In the genomic region with DNA sequence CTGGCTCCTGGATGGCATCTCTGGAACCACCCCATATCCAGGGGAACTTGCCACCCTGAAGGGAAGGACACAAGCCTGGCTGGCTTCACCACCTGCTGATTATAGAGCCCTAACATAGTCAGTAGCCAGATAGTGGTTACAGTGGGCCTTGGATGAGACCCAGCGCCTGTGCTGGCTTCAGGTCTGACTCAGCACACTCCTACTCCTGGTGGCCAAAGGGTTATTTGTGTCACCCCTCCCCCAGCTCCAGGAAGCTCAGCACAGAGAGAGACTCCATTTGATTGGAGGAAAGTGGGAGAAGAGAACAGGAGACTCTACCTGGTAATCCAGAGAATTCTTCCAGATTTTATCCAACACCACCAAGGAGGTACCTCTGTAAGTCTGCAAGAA, we compare ENCODE assay signal across 9 cellular contexts. TPM values are rescaled to one million over a fixed set of nuclear protein-coding genes. Genes with fewer than 3 reads are reported as not detected.
DNase-seq lines count a peak whose midpoint lies in the region; ATAC-seq and TF ChIP-seq lines count a peak whose summit lies in the region.
"Had no signal": no experiment of that assay in that cellular context is flagged by ENCODE, and none has a peak within 500 bp of the region (broad histone marks: within the 10 kb centered on the region; RNA-seq: fewer than 3 reads in every experiment).

No MANE protein-coding gene starts in this region.

- ATAC-seq in activated T-cell treated with anti-CD3 and anti-CD28 coated beads, Interleukin-2, amount 50 U/mL, for 72 hours (replicated peaks in 1 of 2): peak; percentile 58 to 78
- peak; percentile 82 for ATAC-seq in HG03066 (IDR thresholded peaks at IDR 0.05; ENCODE audit: low read depth, unreplicated experiment)

- no peak overlapping the region for H3K4me3 Mint-ChIP-seq in activated T-cell treated with anti-CD3 and anti-CD28 coated beads, Interleukin-2, amount 50 U/mL, for 72 hours
- H3K4me3 Mint-ChIP-seq: B cell had no signal

- WGBS in suprapubic skin: 100% methylated on average over 1 of the region's 1 CpG

- H3K36me3 Mint-ChIP-seq in activated T-cell treated with anti-CD3 and anti-CD28 coated beads, Interleukin-2, amount 50 U/mL, for 72 hours (ENCODE audit: insufficient read depth in 2 of 2): peaks cover 26 to 35% of the 10 kb centered on the region in 2 donors

- H3K9me3 Mint-ChIP-seq in activated T-cell treated with anti-CD3 and anti-CD28 coated beads, Interleukin-2, amount 50 U/mL, for 72 hours: peaks cover 9 to 19% of the 10 kb centered on the region in 2 donors

- in situ Hi-C loops in brain microvascular endothelial cell (cut with HindIII; ENCODE audit: low pct_ligation_motif_present, low sequenced_read_pairs): no loop called here

- H3K4me1 Mint-ChIP-seq in activated T-cell treated with anti-CD3 and anti-CD28 coated beads, Interleukin-2, amount 50 U/mL, for 72 hours (ENCODE audit: low read depth): peaks cover 31% of the 10 kb centered on the region

- H3K9me3 ChIP-seq in skeletal muscle satellite cell (replicated peaks; ENCODE audit: low read length): no peaks in the 10 kb centered on the region
- peaks cover 7% of the 10 kb centered on the region for H3K9me3 ChIP-seq in suprapubic skin

- no peak for TF ChIP-seq EP300 in suprapubic skin (IDR thresholded peaks at IDR 0.05)

- TF ChIP-seq CTCF in brain microvascular endothelial cell (IDR thresholded peaks at IDR 0.05; ENCODE audit: low read depth, low read length, missing control alignments): peak; percentile 29
- TF ChIP-seq CTCF in suprapubic skin (IDR thresholded peaks at IDR 0.05): no peak

- no peak overlapping the region for H3K27ac Mint-ChIP-seq in activated T-cell treated with anti-CD3 and anti-CD28 coated beads, Interleukin-2, amount 50 U/mL, for 72 hours
- H3K27ac Mint-ChIP-seq: B cell had no signal

- peak in 1 of 2 donors; percentile 18 for DNase-seq in activated T-cell treated with anti-CD3 and anti-CD28 coated beads, Interleukin-2, amount 50 U/mL, for 72 hours
- DNase-seq in activated T-cell treated with anti-CD3 and anti-CD28 coated beads, Interleukin-2, amount 50 U/mL, for 1 hour: no peak
- DNase-seq in brain microvascular endothelial cell (peak; percentile 74), mucosa of gallbladder (ENCODE audit: low spot score) (no peak), suprapubic skin (ENCODE audit: low spot score in 2 of 2) (no peak)
- no peak for DNase-seq in activated CD4-positive, alpha-beta T cell treated with anti-CD3 and anti-CD28 coated beads for 1 hour

- no peak for TF ChIP-seq POLR2A in suprapubic skin (IDR thresholded peaks at IDR 0.05)

- no peak overlapping the region for H3K9ac ChIP-seq in skeletal muscle satellite cell (ENCODE audit: low read depth, low read length)

- no peaks in the 10 kb centered on the region for H3K27me3 ChIP-seq in brain microvascular endothelial cell (replicated peaks)
- H3K27me3 ChIP-seq in skeletal muscle satellite cell (ENCODE audit: control insufficient read depth, insufficient read depth, low read length): no peaks in the 10 kb centered on the region
- no peaks in the 10 kb centered on the region for H3K27me3 ChIP-seq in suprapubic skin

- no peaks in the 10 kb centered on the region for H3K36me3 ChIP-seq in brain microvascular endothelial cell (replicated peaks)
- peaks cover 5% of the 10 kb centered on the region for H3K36me3 ChIP-seq in skeletal muscle satellite cell (ENCODE audit: insufficient read depth, low read length)
- H3K36me3 ChIP-seq in suprapubic skin: peaks cover 3% of the 10 kb centered on the region

- H3K4me2 ChIP-seq in skeletal muscle satellite cell (ENCODE audit: low read length): peak overlapping the region; percentile 15

- no peak overlapping the region for H3K4me3 ChIP-seq in brain microvascular endothelial cell (ENCODE audit: low read depth, low read length)
- no peak overlapping the region for H3K4me3 ChIP-seq in skeletal muscle satellite cell (ENCODE audit: low read length)
- H3K4me3 ChIP-seq in suprapubic skin: no peak overlapping the region

- no peaks in the 10 kb centered on the region for H3K27me3 Mint-ChIP-seq in activated T-cell treated with anti-CD3 and anti-CD28 coated beads, Interleukin-2, amount 50 U/mL, for 72 hours (ENCODE audit: low read depth)
- H3K27me3 Mint-ChIP-seq: B cell had no signal

- H3K4me1 ChIP-seq in skeletal muscle satellite cell (ENCODE audit: control insufficient read depth, insufficient read depth, low read length): peaks cover 26% of the 10 kb centered on the region
- no peaks in the 10 kb centered on the region for H3K4me1 ChIP-seq in suprapubic skin

- H3K27ac ChIP-seq in brain microvascular endothelial cell: no peak overlapping the region
- no peak overlapping the region for H3K27ac ChIP-seq in suprapubic skin

RNA-seq across cellular contexts. Expression of a gene that starts 12.8 kb away (rescaled TPM):
- total RNA-seq in activated T-cell treated with anti-CD3 and anti-CD28 coated beads, Interleukin-2, amount 50 U/mL, for 72 hours: 10 to 100 TPM; 50.6 to 61.7 TPM
- total RNA-seq in skeletal muscle satellite cell (2012; rRNA removed): 71.0 and 91.8 TPM in 2 replicates
- total RNA-seq in mucosa of gallbladder (80.1 TPM), suprapubic skin (100 to 1,000 TPM in 1 of 4 donors, 10 to 100 TPM in 3; 30.3 to 125 (median 47.8) TPM)
